ENCODE assay signal across 8 cellular contexts in genomic region chr7:101153969-101154692, GRCh38. TPM values are rescaled to one million over a fixed set of nuclear protein-coding genes. Genes with fewer than 3 reads are reported as not detected.
DNase-seq lines count a peak whose midpoint lies in the region; ATAC-seq, FAIRE-seq and TF ChIP-seq lines count a peak whose summit lies in the region.

Gene AP1S1 (plus strand): TSS chr7:101154476. CDS start chr7:101154515, 39 bp downstream.

- dilution Hi-C loops in keratinocyte (cut with MboI; ENCODE audit: extremely low pct_ligation_motif_present, low sequenced_read_pairs): no loop called here

- H3K79me2 ChIP-seq in keratinocyte (ENCODE audit: control insufficient read depth, insufficient read depth, low read length): peaks cover 20% of the 10 kb centered on the region

- peak within 1 kb of the TSS; percentile 98 for H3K4me2 ChIP-seq in keratinocyte (ENCODE audit: control insufficient read depth, extremely low read depth, insufficient read depth, low read depth, low read length)

- H3K27ac ChIP-seq in AG04450 (ENCODE audit: low read depth, low read length) (peak within 1 kb of the TSS; percentile 52), keratinocyte (ENCODE audit: control insufficient read depth, insufficient read depth, low read length) (peak within 1 kb of the TSS; percentile 69)

- no peaks in the 10 kb centered on the region for H4K20me1 ChIP-seq in keratinocyte (ENCODE audit: control insufficient read depth, extremely low read depth, insufficient read depth, low read length)

- peak within 1 kb of the TSS; percentile 40 for H2AFZ ChIP-seq in keratinocyte (ENCODE audit: control insufficient read depth, low read length)

- FAIRE-seq in keratinocyte (lab: Jason Lieb, UNC): no peak

- ATAC-seq in GM19025 (IDR thresholded peaks at IDR 0.05; ENCODE audit: low read depth, unreplicated experiment) (peak; percentile 80), HG03354 (IDR thresholded peaks at IDR 0.05; ENCODE audit: poor library complexity, severe bottlenecking, unreplicated experiment) (peak; percentile 84)

- DNase-seq in AG04450 (ENCODE audit: low read depth, low spot score) (peak; percentile 83), NCI-H460 (ENCODE audit: extremely low read depth, low read depth) (peak; percentile 92), cerebellar nuclear complex (lab: John Stamatoyannopoulos, UW) (peak; percentile 93), keratinocyte (ENCODE audit: low read depth, low spot score) (no peak)
- peak; percentile 90 to 93 for DNase-seq in activated CD4-positive, alpha-beta T cell treated with anti-CD3 and anti-CD28 coated beads for 24 hours (ENCODE audit: low read depth in 2 of 2)
- DNase-seq in stimulated activated CD4-positive, alpha-beta T cell treated with anti-CD3 and anti-CD28 coated beads, Interleukin-15, amount 100 ng/mL, for 1 hour (ENCODE audit: low read depth in 1 of 2, low spot score in 1 of 2): peak; percentile 82 to 87

- peaks cover 22% of the 10 kb centered on the region for H3K4me1 ChIP-seq in keratinocyte (ENCODE audit: control insufficient read depth, extremely low read depth, insufficient read depth, low read length)

- peak within 1 kb of the TSS; percentile 69 for H3K9ac ChIP-seq in keratinocyte (ENCODE audit: control insufficient read depth, extremely low read depth, insufficient read depth, low read length)

- H3K4me3 ChIP-seq in AG04450 (ENCODE audit: low read depth, low read length) (peak within 1 kb of the TSS; percentile 82), keratinocyte (ENCODE audit: control insufficient read depth in 2 of 3, extremely low read depth in 1 of 3, insufficient read depth in 2 of 3, low read depth in 1 of 3, low read length in 3 of 3) (peak within 1 kb of the TSS; percentile 77 to 95 (median 85))

- no peaks in the 10 kb centered on the region for H3K9me1 ChIP-seq in keratinocyte (ENCODE audit: control insufficient read depth, extremely low read depth, insufficient read depth, low read length)

- TF ChIP-seq CTCF in AG04450 (IDR thresholded peaks at IDR 0.05; ENCODE audit: low read depth, low read length) (no peak), keratinocyte (optimal IDR thresholded peaks at IDR 0.05 in 1 of 3, IDR thresholded peaks at IDR 0.05 in 1 of 3, conservative IDR thresholded peaks at IDR 0.05 in 1 of 3; ENCODE audit: extremely low read depth in 1 of 3, insufficient read depth in 2 of 3, low read length in 3 of 3) (no peak)

- H3K9me3 ChIP-seq in AG04450 (ENCODE audit: control insufficient read depth, insufficient read depth, low read length) (no peaks in the 10 kb centered on the region), keratinocyte (ENCODE audit: control insufficient read depth, low read depth, low read length) (no peaks in the 10 kb centered on the region)

- POLR2A ChIA-PET in AG04450 (lab: Yijun Ruan, JAX): interaction anchor here (1.5 kb wide), 1 partner anchor 9 kb away, joined by 4 read pairs; no protein-coding TSS in a partner anchor

- CTCF ChIA-PET in AG04450 (lab: Charles Lee): interaction anchor here (0.5 to 3.1 kb wide), 4 partner anchors 10 to 137 kb away, joined by 3 to 39 read pairs (median 4); no protein-coding TSS in a partner anchor

- peaks cover 8 to 20% of the 10 kb centered on the region in 2 experiments for H3K36me3 ChIP-seq in keratinocyte (ENCODE audit: control insufficient read depth in 2 of 2, extremely low read depth in 1 of 2, insufficient read depth in 2 of 2, low read length in 2 of 2)

- H3K27me3 ChIP-seq in AG04450 (ENCODE audit: control insufficient read depth, insufficient read depth, low read length): peaks cover 4% of the 10 kb centered on the region
- H3K27me3 ChIP-seq in keratinocyte (ENCODE audit: control insufficient read depth, extremely low read depth, insufficient read depth, low read length): no peaks in the 10 kb centered on the region

RNA-seq across cellular contexts. Expression of gene AP1S1, which starts in this region (rescaled TPM):
- polyA plus RNA-seq in AG04450 (2011; rRNA removed) (197 and 227 TPM in 2 replicates), keratinocyte (279 to 310 TPM (median 289 TPM) in 3 replicates)
- 93.2 and 93.4 TPM in 2 replicates for polyA minus RNA-seq in AG04450 (2011; rRNA and poly(A)+ RNA removed)
- 125 and 143 TPM in 2 replicates for total RNA-seq in NCI-H460 (2014; rRNA removed; shearing (Covaris generic))
- polyA plus RNA-seq in NCI-H460 (2014; cell fraction: nucleus; rRNA removed): 181 and 250 TPM in 2 replicates
- polyA plus RNA-seq in keratinocyte (2011; ENCODE audit: low read depth): 177 TPM
- 272 and 352 TPM in 2 replicates for polyA plus RNA-seq in keratinocyte (2011; cell fraction: cytosol; rRNA removed)
- polyA plus RNA-seq in keratinocyte (2011; cell fraction: nucleus; rRNA removed): 191 and 237 TPM in 2 replicates
- polyA plus RNA-seq in keratinocyte (2012; ENCODE audit: low replicate concordance): 194 and 251 TPM in 2 replicates
- polyA minus RNA-seq in keratinocyte: 89.4 to 186 TPM (median 148 TPM) in 3 replicates
- 164 TPM for polyA minus RNA-seq in keratinocyte (2011; cell fraction: cytosol; rRNA and poly(A)+ RNA removed)
- polyA minus RNA-seq in keratinocyte (2011; cell fraction: nucleus; rRNA and poly(A)+ RNA removed): 32.7 and 46.5 TPM in 2 replicates
